Comparison of ENCODE assay signal across 8 cellular contexts in genomic region chr1:145956361-145956760, GRCh38. TPM values are rescaled to one million over a fixed set of nuclear protein-coding genes. Genes with fewer than 3 reads are reported as not detected.
DNase-seq lines count a peak whose midpoint lies in the region; ATAC-seq and TF ChIP-seq lines count a peak whose summit lies in the region.

No MANE protein-coding gene starts in this region.

- H2BK120ac ChIP-seq in trophoblast cell (ENCODE audit: insufficient read depth, low read length, poor library complexity): no peak overlapping the region

- no peak overlapping the region for H2BK5ac ChIP-seq in trophoblast cell (ENCODE audit: low read depth, low read length, poor library complexity)

- no peak overlapping the region for H3K18ac ChIP-seq in trophoblast cell (ENCODE audit: low read length)

- peaks cover 60% of the 10 kb centered on the region for H3K4me1 Mint-ChIP-seq in activated CD4-positive, alpha-beta memory T cell treated with anti-CD3 and anti-CD28 coated beads for 36 hours (ENCODE audit: low read depth)

- peak overlapping the region; percentile 79 for H3K27ac Mint-ChIP-seq in activated CD4-positive, alpha-beta memory T cell treated with anti-CD3 and anti-CD28 coated beads for 36 hours

- no peaks in the 10 kb centered on the region for H3K27me3 Mint-ChIP-seq in activated CD4-positive, alpha-beta memory T cell treated with anti-CD3 and anti-CD28 coated beads for 36 hours

- no peak overlapping the region for H2AK5ac ChIP-seq in trophoblast cell (ENCODE audit: low read length)

- no peak for DNase-seq in HAP-1 (ENCODE audit: low spot score in 2 of 2)
- DNase-seq in activated CD4-positive, alpha-beta memory T cell treated with anti-CD3 and anti-CD28 coated beads for 36 hours: no peak
- DNase-seq in right cardiac atrium: no peak
- no peak for DNase-seq in spleen
- no peak for DNase-seq in trophoblast cell
- DNase-seq in MV-4-11 (lab: John Stamatoyannopoulos, UW): no peak
- no peak for DNase-seq in HuH-7 (ENCODE audit: low spot score)
- DNase-seq in midbrain (lab: John Stamatoyannopoulos, UW): no peak

- H3K36me3 ChIP-seq in HAP-1 (replicated peaks): no peaks in the 10 kb centered on the region
- peaks cover 0 to 15% (median 0%) of the 10 kb centered on the region in 6 donors for H3K36me3 ChIP-seq in spleen
- no peaks in the 10 kb centered on the region for H3K36me3 ChIP-seq in trophoblast cell (ENCODE audit: control insufficient read depth in 1 of 2, insufficient read depth in 2 of 2, low read length in 2 of 2)

- POLR2A ChIA-PET in activated CD4-positive, alpha-beta memory T cell treated with anti-CD3 and anti-CD28 coated beads for 36 hours (lab: Charles Lee): interaction anchor here (1.2 to 3.6 kb wide), 2 partner anchors 8 to 29 kb away, joined by 3 to 46 read pairs; partner anchors contain the start of genes ANKRD34A, POLR3GL and RBM8A

- H3K27me3 ChIP-seq in HAP-1 (ENCODE audit: low read depth) (no peaks in the 10 kb centered on the region), right cardiac atrium (ENCODE audit: control insufficient read depth, insufficient read depth) (no peaks in the 10 kb centered on the region), spleen (replicated peaks in 1 of 7) (peaks cover 0 to 5% (median 0%) of the 10 kb centered on the region in 7 donors), trophoblast cell (ENCODE audit: insufficient read depth, low read length) (peaks cover 30% of the 10 kb centered on the region)

- no peak overlapping the region for H3K9ac ChIP-seq in trophoblast cell (ENCODE audit: low read length)

- no peak overlapping the region for H3K14ac ChIP-seq in trophoblast cell (ENCODE audit: low read length)

- no peak for ATAC-seq in right cardiac atrium

- in situ Hi-C loops in HAP-1 (cut with MboI; ENCODE audit: low sequenced_read_pairs): no loop called here

- no peak overlapping the region for H4K12ac ChIP-seq in trophoblast cell (ENCODE audit: low read depth, low read length)

- H3K9me3 ChIP-seq in HAP-1: no peaks in the 10 kb centered on the region
- H3K9me3 ChIP-seq in right cardiac atrium (ENCODE audit: control insufficient read depth, low read length): no peaks in the 10 kb centered on the region
- H3K9me3 ChIP-seq in spleen: no peaks in the 10 kb centered on the region
- peaks cover 2% of the 10 kb centered on the region for H3K9me3 ChIP-seq in trophoblast cell (ENCODE audit: insufficient read depth, low read depth, low read length)

- peak overlapping the region; percentile 87 for H3K4me3 Mint-ChIP-seq in activated CD4-positive, alpha-beta memory T cell treated with anti-CD3 and anti-CD28 coated beads for 36 hours

- TF ChIP-seq CTCF in spleen (IDR thresholded peaks at IDR 0.05 in 8 of 11, conservative IDR thresholded peaks at IDR 0.05 in 3 of 11): no peak

- H2AFZ ChIP-seq in trophoblast cell (ENCODE audit: insufficient read depth, low read length, poor library complexity): no peak overlapping the region

- no peak overlapping the region for H3K4ac ChIP-seq in trophoblast cell (ENCODE audit: low read depth, low read length)

- H2BK12ac ChIP-seq in trophoblast cell (ENCODE audit: low read length): no peak overlapping the region

- H3K23ac ChIP-seq in trophoblast cell (ENCODE audit: low read length): no peak overlapping the region

- peaks cover 23% of the 10 kb centered on the region for H3K4me1 ChIP-seq in HAP-1
- peaks cover 4% of the 10 kb centered on the region for H3K4me1 ChIP-seq in right cardiac atrium (ENCODE audit: control insufficient read depth, insufficient read depth, low read length)
- peaks cover 33 to 94% (median 70%) of the 10 kb centered on the region in 6 donors for H3K4me1 ChIP-seq in spleen
- H3K4me1 ChIP-seq in trophoblast cell (ENCODE audit: control insufficient read depth in 1 of 2, insufficient read depth in 2 of 2, low read length in 2 of 2): peaks cover 7 to 12% of the 10 kb centered on the region in 2 experiments

- peaks cover 14% of the 10 kb centered on the region for H3K36me3 Mint-ChIP-seq in activated CD4-positive, alpha-beta memory T cell treated with anti-CD3 and anti-CD28 coated beads for 36 hours

- intact Hi-C loops in activated CD4-positive, alpha-beta memory T cell treated with anti-CD3 and anti-CD28 coated beads for 36 hours (cut with micrococcal nuclease): loop anchor here (2.0 to 5.0 kb wide), 2 partner anchors 30 to 129 kb away; partner anchors contain the start of gene RBM8A
- intact Hi-C loops in right cardiac atrium (cut with DNase I) (no loop called here), spleen (cut with DNase I; ENCODE audit: low total_unique reads) (no loop called here)

- H4K8ac ChIP-seq in trophoblast cell (ENCODE audit: low read depth, low read length): no peak overlapping the region

- no peaks in the 10 kb centered on the region for H3K79me2 ChIP-seq in trophoblast cell (ENCODE audit: control insufficient read depth, insufficient read depth, low read length, poor library complexity)

- H3K4me3 ChIP-seq in HAP-1: peak overlapping the region; percentile 46
- peak overlapping the region; percentile 86 for H3K4me3 ChIP-seq in right cardiac atrium (ENCODE audit: low read length)
- H3K4me3 ChIP-seq in spleen: peak overlapping the region in 7 of 8 donors; percentile 50 to 91 (median 81)
- H3K4me3 ChIP-seq in trophoblast cell (ENCODE audit: low read depth, low read length): no peak overlapping the region

- H3K27ac ChIP-seq in right cardiac atrium (ENCODE audit: low read length): no peak overlapping the region
- H3K27ac ChIP-seq in spleen: peak overlapping the region in 7 of 8 donors; percentile 92 to 99 (median 97)
- no peak overlapping the region for H3K27ac ChIP-seq in trophoblast cell (ENCODE audit: low read depth, low read length)

- CTCF ChIA-PET in activated CD4-positive, alpha-beta memory T cell treated with anti-CD3 and anti-CD28 coated beads for 36 hours (lab: Charles Lee): interaction anchor here (1.1 to 3.1 kb wide), 2 partner anchors 25 to 111 kb away, joined by 3 to 29 read pairs; partner anchors contain the start of gene NUDT17

- H3K4me2 ChIP-seq in trophoblast cell (ENCODE audit: low read length): no peak overlapping the region

- TF ChIP-seq POLR2A in spleen (IDR thresholded peaks at IDR 0.05): no peak

- H3K9me3 Mint-ChIP-seq in activated CD4-positive, alpha-beta memory T cell treated with anti-CD3 and anti-CD28 coated beads for 36 hours: no peaks in the 10 kb centered on the region

- no peaks in the 10 kb centered on the region for H3K79me1 ChIP-seq in trophoblast cell (ENCODE audit: low read length)

- H4K91ac ChIP-seq in trophoblast cell (ENCODE audit: low read depth, low read length): no peak overlapping the region

RNA-seq across cellular contexts. Expression of gene LIX1L, which starts 1.5 kb away (rescaled TPM):
- 10 to 100 TPM; 46.6 to 47.8 TPM for total RNA-seq in activated CD4-positive, alpha-beta memory T cell treated with anti-CD3 and anti-CD28 coated beads for 36 hours
- 10 to 100 TPM; 25.4 to 39.2 (median 28.4) TPM for total RNA-seq in right cardiac atrium
- 11.9 TPM for polyA plus RNA-seq in right cardiac atrium
- total RNA-seq in spleen: 10 to 100 TPM; 35.1 to 52.9 (median 39.5) TPM
- 10 to 100 TPM; 11.0 to 17.8 (median 14.4) TPM for polyA plus RNA-seq in spleen
- 2.1 and 2.2 TPM in 2 replicates for polyA plus RNA-seq in trophoblast cell (2013)

RNA-seq across cellular contexts. Expression of gene ANKRD34A, which starts 8.0 kb away (rescaled TPM):
- 1 to 10 TPM; 4.6 to 4.7 TPM for total RNA-seq in activated CD4-positive, alpha-beta memory T cell treated with anti-CD3 and anti-CD28 coated beads for 36 hours
- total RNA-seq in right cardiac atrium (1 to 10 TPM; 1.7 to 3.9 (median 3.7) TPM), spleen (1 to 10 TPM in 5 of 7 donors, under 1 TPM in 2; 0.79 to 3.1 (median 1.2) TPM)
- polyA plus RNA-seq in right cardiac atrium (1.8 TPM), spleen (under 1 TPM; 0.57 to 0.99 (median 0.62) TPM)
- polyA plus RNA-seq in trophoblast cell (2013): 0.08 and 0.11 TPM in 2 replicates

RNA-seq across cellular contexts. Expression of gene POLR3GL, which starts 8.1 kb away (rescaled TPM):
- total RNA-seq in activated CD4-positive, alpha-beta memory T cell treated with anti-CD3 and anti-CD28 coated beads for 36 hours: 10 to 100 TPM; 27.3 to 30.9 TPM
- total RNA-seq in right cardiac atrium (10 to 100 TPM; 51.4 to 54.4 (median 52.5) TPM), spleen (10 to 100 TPM; 22.1 to 34.0 (median 31.1) TPM)
- polyA plus RNA-seq in right cardiac atrium (94.7 TPM), spleen (10 to 100 TPM; 55.6 to 69.2 (median 63.0) TPM)
- polyA plus RNA-seq in trophoblast cell (2013): 5.4 and 7.0 TPM in 2 replicates

RNA-seq across cellular contexts. Expression of gene RBM8A, which starts 29.1 kb away (rescaled TPM):
- total RNA-seq in activated CD4-positive, alpha-beta memory T cell treated with anti-CD3 and anti-CD28 coated beads for 36 hours: 100 to 1,000 TPM; 275 to 277 TPM
- 10 to 100 TPM; 68.6 to 94.5 (median 74.4) TPM for total RNA-seq in right cardiac atrium
- polyA plus RNA-seq in right cardiac atrium: 64.1 TPM
- 100 to 1,000 TPM; 111 to 187 (median 122) TPM for total RNA-seq in spleen
- 100 to 1,000 TPM in 2 of 3 donors, 10 to 100 TPM in 1; 87.0 to 117 (median 101) TPM for polyA plus RNA-seq in spleen
- 173 and 182 TPM in 2 replicates for polyA plus RNA-seq in trophoblast cell (2013)

RNA-seq across cellular contexts. Expression of gene PEX11B, which starts 37.8 kb away (rescaled TPM):
- 10 to 100 TPM; 22.8 to 25.6 TPM for total RNA-seq in activated CD4-positive, alpha-beta memory T cell treated with anti-CD3 and anti-CD28 coated beads for 36 hours
- total RNA-seq in right cardiac atrium: 10 to 100 TPM; 21.4 to 23.7 (median 22.4) TPM
- polyA plus RNA-seq in right cardiac atrium: 22.8 TPM
- total RNA-seq in spleen: 10 to 100 TPM; 23.4 to 35.4 (median 32.3) TPM
- 10 to 100 TPM; 20.3 to 28.0 (median 26.7) TPM for polyA plus RNA-seq in spleen
- 10.6 and 12.2 TPM in 2 replicates for polyA plus RNA-seq in trophoblast cell (2013)

Comparison
In these comparisons a context has a peak if more than half of its experiments do, and no peak if none do; other contexts are left out.
1. H3K27ac ChIP-seq: peak in spleen (7 of 8); none in right cardiac atrium (single experiment) and trophoblast cell (single experiment).